13 cellular contexts compared by ENCODE assay signal in the genomic region with DNA sequence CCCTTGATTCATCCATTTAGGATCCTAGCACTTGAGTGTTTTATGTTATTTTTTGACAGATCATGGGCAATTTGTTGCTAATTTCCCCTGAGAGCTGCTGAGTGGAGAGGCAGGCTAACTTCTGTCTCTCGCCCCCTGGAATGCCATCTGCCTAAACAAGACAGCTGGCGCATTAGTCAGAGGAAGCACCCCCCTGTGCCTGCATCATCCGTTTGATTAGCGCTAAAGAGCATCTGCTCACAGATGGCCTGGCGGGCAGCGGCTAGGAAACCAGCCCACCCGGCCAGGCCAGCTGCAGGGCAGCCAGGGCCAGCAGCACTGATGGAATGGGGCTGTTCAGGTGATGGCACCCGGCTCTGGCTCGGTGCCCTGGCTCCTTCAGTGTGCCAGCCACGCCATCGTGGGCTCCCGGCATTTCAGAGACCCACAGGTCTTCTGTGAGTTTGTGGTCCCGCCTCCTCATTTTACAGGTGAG. TPM values are rescaled to one million over a fixed set of nuclear protein-coding genes. Genes with fewer than 3 reads are reported as not detected.
A peak's percentile ranks its signal among the peaks of the same experiment; 100 is the strongest.
DNase-seq lines count a peak whose midpoint lies in the region; FAIRE-seq and TF ChIP-seq lines count a peak whose summit lies in the region.
"Had no signal": no experiment of that assay in that cellular context is flagged by ENCODE, and none has a peak within 500 bp of the region (broad histone marks: within the 10 kb centered on the region; RNA-seq: fewer than 3 reads in every experiment).

No MANE protein-coding gene starts in this region.

- H3K4me2 ChIP-seq in Karpas-422 (ENCODE audit: low read depth, low read length, poor library complexity, severe bottlenecking): no peak overlapping the region

- H3K9ac ChIP-seq in iPS-20b (ENCODE audit: low read depth, low read length): peak overlapping the region; percentile 27; the same call in 1 of the 2 replicates
- H3K9ac ChIP-seq in Karpas-422 (ENCODE audit: low read length): no peak overlapping the region

- H3K36me3 ChIP-seq in SJCRH30 (no peaks in the 10 kb centered on the region), iPS-20b (ENCODE audit: insufficient read depth, low read depth, low read length) (no peaks in the 10 kb centered on the region), Karpas-422 (ENCODE audit: insufficient read depth, low read length) (no peaks in the 10 kb centered on the region), spleen (no peaks in the 10 kb centered on the region)

- H2AFZ ChIP-seq in Karpas-422 (ENCODE audit: low read length): no peak overlapping the region

- intact Hi-C loops in spleen (cut with DNase I; ENCODE audit: low total_unique reads): no loop called here

- no peak for FAIRE-seq in GM12891 (lab: Jason Lieb, UNC)

- H3K27me3 ChIP-seq in SJCRH30 (no peaks in the 10 kb centered on the region), iPS-20b (ENCODE audit: insufficient read depth, low read length) (no peaks in the 10 kb centered on the region), Karpas-422 (ENCODE audit: low read length) (no peaks in the 10 kb centered on the region), spleen (replicated peaks in 1 of 7) (peaks cover 0 to 42% (median 0%) of the 10 kb centered on the region in 7 donors)

- DNase-seq in Ammon's horn (ENCODE audit: low spot score) (peak; percentile 67), LHCN-M2 (ENCODE audit: low read depth) (peak; percentile 99), SJCRH30 (peak; percentile 98), Karpas-422 (no peak), spleen (no peak), GM12891 (ENCODE audit: insufficient read length, low spot score) (no peak)
- DNase-seq in stimulated activated naive CD4-positive, alpha-beta T cell treated with Interleukin-2 at 50 U/mL for 16 hours (lab: John Stamatoyannopoulos, UW): no peak
- DNase-seq: activated T-cell treated with anti-CD3 and anti-CD28 coated beads, Interleukin-2, amount 50 U/mL, for 24 hours; effector CD8-positive, alpha-beta T cell; KG1; stimulated activated CD4-positive, alpha-beta T cell treated with anti-CD3 and anti-CD28 coated beads, Interleukin-4, amount 100 ng/mL, for 1 hour had no signal

- H3K9me3 ChIP-seq in SJCRH30 (replicated peaks) (no peaks in the 10 kb centered on the region), iPS-20b (ENCODE audit: insufficient read depth, low read depth, low read length) (peaks cover 4% of the 10 kb centered on the region; the same call in 1 of the 2 replicates), Karpas-422 (ENCODE audit: low read length) (no peaks in the 10 kb centered on the region), spleen (no peaks in the 10 kb centered on the region)

- no peaks in the 10 kb centered on the region for H4K20me1 ChIP-seq in Karpas-422 (ENCODE audit: insufficient read depth, low read depth, low read length)

- H3K9me2 ChIP-seq in Karpas-422 (replicated peaks; ENCODE audit: insufficient read depth, low read length): no peaks in the 10 kb centered on the region

- no peak for TF ChIP-seq POLR2A in spleen (IDR thresholded peaks at IDR 0.05)
- TF ChIP-seq POLR2A in GM12891 (IDR thresholded peaks at IDR 0.05; ENCODE audit: low read depth, low read length): no peak

- H3K4me1 ChIP-seq in SJCRH30 (peaks cover 41% of the 10 kb centered on the region), iPS-20b (ENCODE audit: insufficient read depth, low read length) (peaks cover 4% of the 10 kb centered on the region; the same call in 1 of the 2 replicates), Karpas-422 (ENCODE audit: low read length) (no peaks in the 10 kb centered on the region), spleen (peaks cover 0 to 2% (median 0%) of the 10 kb centered on the region in 6 donors)

- no peaks in the 10 kb centered on the region for H3K79me2 ChIP-seq in Karpas-422 (ENCODE audit: low read length)

- no peak for TF ChIP-seq CTCF in spleen (IDR thresholded peaks at IDR 0.05 in 8 of 11, conservative IDR thresholded peaks at IDR 0.05 in 3 of 11)

- H3K27ac ChIP-seq in SJCRH30: peak overlapping the region; percentile 98
- no peak overlapping the region for H3K27ac ChIP-seq in iPS-20b (ENCODE audit: low read length)
- H3K27ac ChIP-seq in Karpas-422 (ENCODE audit: low read length): no peak overlapping the region
- H3K27ac ChIP-seq in spleen: no peak overlapping the region

- H3K4me3 ChIP-seq in SJCRH30 (peak overlapping the region; percentile 36), iPS-20b (ENCODE audit: low read length) (no peak overlapping the region; the same call in 1 of the 2 replicates), Karpas-422 (ENCODE audit: low read length) (no peak overlapping the region), spleen (no peak overlapping the region)
- H3K4me3 ChIP-seq: lung had no signal

- WGBS in spleen, 5 donors: 58 to 73% (median 68%) methylated on average over 9 to 13 of the region's 13 CpGs

TF ChIP-seq in GM12891, 5 proteins besides CTCF, POLR2A, EP300 and RAD21:
- TF ChIP-seq PAX5 (IDR thresholded peaks at IDR 0.05; ENCODE audit: insufficient read depth, low read length, severe bottlenecking): no peak
- TF ChIP-seq POLR2AphosphoS5 (IDR thresholded peaks at IDR 0.05; ENCODE audit: low read depth, low read length): no peak
- TF ChIP-seq TAF1 (IDR thresholded peaks at IDR 0.05; ENCODE audit: low read depth, low read length): no peak
- no peak for TF ChIP-seq SPI1 (IDR thresholded peaks at IDR 0.05; ENCODE audit: low read depth, low read length)
- no peak for TF ChIP-seq POU2F2 (IDR thresholded peaks at IDR 0.05; ENCODE audit: low read depth, low read length)

RNA-seq across cellular contexts. Expression of gene ASS1, which starts 22.9 kb away (rescaled TPM):
- total RNA-seq in LHCN-M2 (2014; rRNA removed): 73.1 and 116 TPM in 2 replicates
- 5.7 TPM for polyA plus RNA-seq in LHCN-M2 (2012)
- 1,949 and 1,974 TPM in 2 replicates for total RNA-seq in SJCRH30 (2014; rRNA removed; shearing (Covaris generic))
- not detected in 2 replicates for total RNA-seq in Karpas-422 (2014; rRNA removed; shearing (Covaris generic); ENCODE audit: low replicate concordance)
- total RNA-seq in spleen: 10 to 100 TPM; 15.4 to 37.4 (median 26.8) TPM
- 10 to 100 TPM; 17.1 to 27.0 (median 24.8) TPM for polyA plus RNA-seq in spleen
- polyA plus RNA-seq in GM12891 (2012; ENCODE audit: low read depth, missing spikeins): 1.1 TPM

Comparison
In these comparisons a context has a peak if more than half of its experiments do, and no peak if none do; other contexts are left out.
1. DNase-seq: peak in Ammon's horn (single experiment), LHCN-M2 (single experiment) and SJCRH30 (2 of 2); none in stimulated activated naive CD4-positive, alpha-beta T cell treated with Interleukin-2 at 50 U/mL for 16 hours (single experiment), Karpas-422 (single experiment), spleen (single experiment) and GM12891 (single experiment).
2. RNA of gene ASS1, which starts 22.9 kb away (total RNA-seq): 1,949 to 1,974 TPM in SJCRH30; 73.1 to 116 TPM in LHCN-M2, 15.4 to 37.4 TPM in spleen and not detected in Karpas-422; every median in the first group is over 10 times any median in the second.